In genomic region chr1:32350785-32351076, GRCh38 we compare ENCODE assay signal across 9 cellular contexts. TPM values are rescaled to one million over a fixed set of nuclear protein-coding genes. Genes with fewer than 3 reads are reported as not detected.
DNase-seq lines count a peak whose midpoint lies in the region; ATAC-seq and TF ChIP-seq lines count a peak whose summit lies in the region.
"Had no signal": no experiment of that assay in that cellular context is flagged by ENCODE, and none has a peak within 500 bp of the region (broad histone marks: within the 10 kb centered on the region; RNA-seq: fewer than 3 reads in every experiment).

No MANE protein-coding gene starts in this region.

- TF ChIP-seq CTCF in DND-41 (IDR thresholded peaks at IDR 0.05; ENCODE audit: borderline replicate concordance, extremely low read depth, low read length, poor library complexity, severe bottlenecking) = no peak
- no peak for TF ChIP-seq CTCF in RWPE2 (IDR thresholded peaks at IDR 0.05; ENCODE audit: poor library complexity, severe bottlenecking)
- no peak for TF ChIP-seq CTCF in prostate gland (IDR thresholded peaks at IDR 0.05)

- H3K4me2 ChIP-seq in DND-41 (ENCODE audit: insufficient read depth, low read length) = peak overlapping the region; percentile 95

- intact Hi-C loops in prostate gland (cut with DNase I) = loop anchor here (5.0 kb wide), 1 partner anchor 108 kb away; no protein-coding TSS in a partner anchor

- H2AFZ ChIP-seq in DND-41 (ENCODE audit: low read depth, low read length) = peak overlapping the region; percentile 80; the same call in 1 of the 2 replicates

- peaks cover 4% of the 10 kb centered on the region for H3K79me2 ChIP-seq in DND-41 (ENCODE audit: insufficient read depth, low read length)

- H3K9ac ChIP-seq in DND-41 (ENCODE audit: low read depth, low read length) = peak overlapping the region; percentile 91

- H3K36me3 ChIP-seq in DND-41 (ENCODE audit: insufficient read depth, low read length) (no peaks in the 10 kb centered on the region), RWPE2 (ENCODE audit: low read depth) (no peaks in the 10 kb centered on the region), prostate gland (no peaks in the 10 kb centered on the region)
- no peaks in the 10 kb centered on the region for H3K36me3 ChIP-seq in effector memory CD4-positive, alpha-beta T cell (ENCODE audit: control insufficient read depth, insufficient read depth, low read length)

- H4K20me1 ChIP-seq in DND-41 (ENCODE audit: insufficient read depth, low read length) = no peaks in the 10 kb centered on the region

- TF ChIP-seq POLR2A in prostate gland (IDR thresholded peaks at IDR 0.05) = no peak

- no peaks in the 10 kb centered on the region for H3K27me3 ChIP-seq in DND-41 (ENCODE audit: insufficient read depth, low read length, poor library complexity)
- H3K27me3 ChIP-seq in RWPE2 (ENCODE audit: insufficient read depth, poor library complexity, severe bottlenecking) = no peaks in the 10 kb centered on the region
- no peaks in the 10 kb centered on the region for H3K27me3 ChIP-seq in prostate gland (replicated peaks; ENCODE audit: insufficient read depth)
- no peaks in the 10 kb centered on the region for H3K27me3 ChIP-seq in effector memory CD4-positive, alpha-beta T cell (replicated peaks; ENCODE audit: control insufficient read depth, insufficient read depth, low read length, poor library complexity, severe bottlenecking)

- no peak for ATAC-seq in DND-41 (ENCODE audit: insufficient read depth, low read depth)
- ATAC-seq in RWPE2 (ENCODE audit: low read depth) = no peak

- 74% methylated on average over 6 of the region's 6 CpGs for WGBS in prostate gland

- DNase-seq in DND-41 (no peak), RWPE2 (ENCODE audit: low spot score) (no peak), epithelial cell of prostate (ENCODE audit: low read depth, low spot score) (no peak), prostate gland (ENCODE audit: low spot score) (no peak), nucleus accumbens (lab: John Stamatoyannopoulos, UW) (no peak), foreskin melanocyte (no peak), activated gamma-delta T cell (lab: John Stamatoyannopoulos, UW) (no peak)
- DNase-seq in effector memory CD4-positive, alpha-beta T cell = no peak
- DNase-seq: cortex of kidney had no signal

- peak overlapping the region in 1 of 2 experiments; percentile 63; a peak in 2 of 4 replicates for H3K4me3 ChIP-seq in DND-41 (ENCODE audit: low read depth in 1 of 2, low read length in 2 of 2)
- peak overlapping the region; percentile 53 for H3K4me3 ChIP-seq in RWPE2 (ENCODE audit: severe bottlenecking)
- peak overlapping the region; percentile 74 to 75 for H3K4me3 ChIP-seq in prostate gland
- no peak overlapping the region for H3K4me3 ChIP-seq in effector memory CD4-positive, alpha-beta T cell (ENCODE audit: insufficient read depth, low read depth, low read length, poor library complexity, severe bottlenecking)

- H3K4me1 ChIP-seq in DND-41 (ENCODE audit: insufficient read depth, low read length) (peaks cover 20% of the 10 kb centered on the region), RWPE2 (ENCODE audit: insufficient read depth, poor library complexity, severe bottlenecking) (peaks cover 12% of the 10 kb centered on the region), prostate gland (replicated peaks) (no peaks in the 10 kb centered on the region)
- peaks cover 34% of the 10 kb centered on the region for H3K4me1 ChIP-seq in effector memory CD4-positive, alpha-beta T cell (ENCODE audit: control insufficient read depth, insufficient read depth, low read length, poor library complexity, severe bottlenecking)

- H3K27ac ChIP-seq in DND-41 (ENCODE audit: low read length) (peak overlapping the region; percentile 90), RWPE2 (ENCODE audit: poor library complexity, severe bottlenecking) (peak overlapping the region; percentile 51), epithelial cell of prostate (peak overlapping the region; percentile 65), prostate gland (peak overlapping the region; percentile 93)
- no peak overlapping the region for H3K27ac ChIP-seq in effector memory CD4-positive, alpha-beta T cell (ENCODE audit: insufficient read depth, low read length, poor library complexity, severe bottlenecking)

- H3K9me3 ChIP-seq in DND-41 (ENCODE audit: insufficient read depth, low read length, severe bottlenecking) = no peaks in the 10 kb centered on the region
- H3K9me3 ChIP-seq in RWPE2 (ENCODE audit: severe bottlenecking) = no peaks in the 10 kb centered on the region
- no peaks in the 10 kb centered on the region for H3K9me3 ChIP-seq in prostate gland
- no peaks in the 10 kb centered on the region for H3K9me3 ChIP-seq in effector memory CD4-positive, alpha-beta T cell (ENCODE audit: control insufficient read depth, low read length)

RNA-seq across cellular contexts. Expression of gene FAM229A, which starts 11.6 kb away (rescaled TPM):
- total RNA-seq in prostate gland = 10 to 100 TPM in 1 of 2 donors, 1 to 10 TPM in 1; 8.5 to 24.2 TPM

RNA-seq across cellular contexts. Expression of gene TSSK3, which starts 11.6 kb away (rescaled TPM):
- 1 to 10 TPM in 1 of 2 donors, not detected in 1; 7.0 TPM for total RNA-seq in prostate gland

RNA-seq across cellular contexts. Expression of gene MARCKSL1, which starts 14.7 kb away (rescaled TPM):
- 100 to 1,000 TPM; 144 to 243 TPM for total RNA-seq in prostate gland

RNA-seq across cellular contexts. Expression of gene BSDC1, which starts 43.5 kb away (rescaled TPM):
- 100 to 1,000 TPM in 1 of 2 donors, 10 to 100 TPM in 1; 78.3 to 248 TPM for total RNA-seq in prostate gland

RNA-seq across cellular contexts. Expression of gene HDAC1, which starts 58.8 kb away (rescaled TPM):
- 10 to 100 TPM; 85.8 to 98.0 TPM for total RNA-seq in prostate gland
